In the genomic region with DNA sequence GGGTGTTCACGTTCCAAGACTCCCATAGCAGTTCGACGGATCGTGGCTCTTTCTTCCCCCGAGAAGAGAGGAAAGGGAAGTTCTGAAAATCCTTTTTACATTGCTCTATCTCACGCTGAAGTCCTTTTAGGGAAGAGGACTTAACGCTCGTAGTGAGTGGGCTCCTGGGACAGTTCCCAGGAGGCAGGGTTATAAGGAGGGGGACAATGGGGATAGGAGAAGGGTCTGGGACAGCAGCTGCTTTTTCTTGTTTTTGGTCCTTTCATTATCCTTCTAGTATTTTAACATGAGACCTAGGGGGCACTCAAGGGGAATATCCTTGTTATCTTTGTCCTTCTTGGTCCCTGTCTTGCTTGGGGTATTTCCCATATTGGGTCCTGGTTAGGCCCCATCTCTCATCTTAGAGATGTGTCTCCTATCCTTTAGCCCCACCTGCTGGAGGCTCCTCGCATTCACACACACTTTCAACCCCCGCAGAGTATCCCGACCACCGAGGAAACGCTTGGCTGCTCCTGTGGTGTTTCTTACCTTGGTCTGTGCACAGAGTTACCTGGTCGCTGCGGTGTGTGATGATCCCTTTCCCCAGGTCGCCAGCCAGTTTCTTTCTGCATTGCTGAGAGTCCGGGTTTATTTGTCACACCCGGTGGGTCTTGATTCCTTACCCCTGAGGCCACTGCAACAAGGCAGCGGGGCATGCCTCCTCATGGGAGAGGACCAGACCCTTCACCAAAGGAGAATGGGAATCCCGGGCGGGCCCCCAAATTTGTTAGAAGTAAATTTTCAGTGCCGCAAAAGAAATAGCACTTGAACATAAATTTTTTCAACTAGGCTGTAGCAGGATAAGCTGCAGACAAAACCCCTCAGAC, we compare ENCODE assay signal across 8 cellular contexts. TPM values are rescaled to one million over a fixed set of nuclear protein-coding genes. Genes with fewer than 3 reads are reported as not detected.
A peak's percentile ranks its signal among the peaks of the same experiment; 100 is the strongest.
DNase-seq lines count a peak whose midpoint lies in the region; ATAC-seq and TF ChIP-seq lines count a peak whose summit lies in the region.

No MANE protein-coding gene starts in this region.

- peak; percentile 84 for ATAC-seq in GM21423 (IDR thresholded peaks at IDR 0.05; ENCODE audit: unreplicated experiment)
- peak; percentile 43 to 86 (median 76) for ATAC-seq in heart right ventricle

- peaks cover 0 to 28% (median 0%) of the 10 kb centered on the region in 9 donors for H3K36me3 ChIP-seq in heart right ventricle

- no peaks in the 10 kb centered on the region for H3K9me3 ChIP-seq in heart right ventricle

- TF ChIP-seq CTCF in heart right ventricle (IDR thresholded peaks at IDR 0.05), result peak; percentile 51 to 81 (median 76)

- no peak overlapping the region for H3K27ac ChIP-seq in heart right ventricle

- intact Hi-C loops in heart right ventricle (cut with DNase I), result loop anchor here in 8 of 10 donors (2.0 to 10.0 kb wide), 5 partner anchors 62 to 257 kb away; partner anchors contain the start of gene SMYD3 (in 2 of the 8)

- no peaks in the 10 kb centered on the region for H3K4me1 ChIP-seq in heart right ventricle

- 56 to 57% methylated on average over 22 of the region's 22 CpGs for WGBS in heart right ventricle, 2 donors

- H3K27me3 ChIP-seq in heart right ventricle, result no peaks in the 10 kb centered on the region

- DNase-seq in DMS79 (lab: John Stamatoyannopoulos, UW) (peak; percentile 16), HuH-7.5 (ENCODE audit: low spot score) (peak; percentile 40), SK-N-DZ (ENCODE audit: low spot score) (peak; percentile 69), heart right ventricle (peak; percentile 42 to 53), retina (peak; percentile 74), ureter (ENCODE audit: low spot score) (no peak)
- DNase-seq in activated naive CD4-positive, alpha-beta T cell treated with anti-CD3 and anti-CD28 coated beads, Interleukin-2, amount 50 U/mL, for 16 hours, result peak; percentile 58

- H3K4me3 ChIP-seq in heart right ventricle, result no peak overlapping the region

RNA-seq across cellular contexts. Expression of gene SCCPDH, which starts 29.7 kb away (rescaled TPM):
- polyA plus RNA-seq in SK-N-DZ (2014; cell fraction: cytosol; rRNA removed), result 47.1 and 50.8 TPM in 2 replicates
- 19.9 and 29.8 TPM in 2 replicates for polyA plus RNA-seq in SK-N-DZ (2014; cell fraction: nucleus; rRNA removed)
- total RNA-seq in heart right ventricle, result 10 to 100 TPM; 27.4 to 37.5 (median 31.5) TPM
- 10 to 100 TPM in 1 of 2 donors, 1 to 10 TPM in 1; 9.9 to 22.7 TPM for polyA plus RNA-seq in heart right ventricle
- total RNA-seq in ureter, result 108 TPM
